ENCODE assay signal across 8 cellular contexts in genomic region chr2:101252408-101253012, GRCh38. TPM values are rescaled to one million over a fixed set of nuclear protein-coding genes. Genes with fewer than 3 reads are reported as not detected.
DNase-seq lines count a peak whose midpoint lies in the region; ATAC-seq and TF ChIP-seq lines count a peak whose summit lies in the region.

TSS of gene CNOT11 (plus strand) at chr2:101252886. CDS start at chr2:101252965, 79 bp downstream.

- 0 out of 2 replicates have a peak, but pooled peaks have one; percentile 10 for TF ChIP-seq EP300 in Ishikawa (IDR thresholded peaks at IDR 0.05; ENCODE audit: borderline replicate concordance)

- peak within 1 kb of the TSS; percentile 98 for H3K9ac ChIP-seq in PC-3 (ENCODE audit: low read length)
- H3K9ac ChIP-seq in mucosa of stomach (ENCODE audit: low read length), result peak within 1 kb of the TSS; percentile 96

- H3K27me3 ChIP-seq in PC-3 (ENCODE audit: low read length) (no peaks in the 10 kb centered on the region), mucosa of stomach (ENCODE audit: control insufficient read depth, insufficient read depth, low read length) (no peaks in the 10 kb centered on the region)

- peaks cover 14% of the 10 kb centered on the region for H4K20me1 ChIP-seq in PC-3 (ENCODE audit: low read length)

- intact Hi-C loops in PC-3 (cut with micrococcal nuclease), result no loop called here

- TF ChIP-seq RAD21 in Ishikawa (IDR thresholded peaks at IDR 0.05; ENCODE audit: low read depth), result no peak

- ATAC-seq in GM21576 (IDR thresholded peaks at IDR 0.05; ENCODE audit: unreplicated experiment), result peak; percentile 86
- peak; percentile 85 for ATAC-seq in PC-3

- CTCF ChIA-PET in PC-3 (lab: Charles Lee), result interaction anchor here (0.5 to 1.5 kb wide), 5 partner anchors 12 to 1769 kb away, joined by 3 to 5 read pairs (median 3); no protein-coding TSS in a partner anchor

- peak; percentile 81 for TF ChIP-seq POLR2A in erythroblast (IDR thresholded peaks at IDR 0.05; ENCODE audit: low read length)

- DNase-seq in DMS114 treated with DMSO at 0.1 percent for 48 hours (lab: John Stamatoyannopoulos, UW; ENCODE audit: unreplicated experiment) (peak; percentile 95), PC-3 (peak; percentile 99), activated T-cell treated with anti-CD3 and anti-CD28 coated beads for 48 hours (ENCODE audit: low read depth) (peak; percentile 98), erythroblast (lab: John Stamatoyannopoulos, UW) (peak; percentile 98 to 99)
- DNase-seq in stimulated activated CD8-positive, alpha-beta memory T cell treated with anti-CD3 and anti-CD28 coated beads, Interleukin-7, amount 100 ng/mL, for 1 hour (ENCODE audit: low read depth in 2 of 2), result peak; percentile 98

- POLR2A ChIA-PET in PC-3 (lab: Charles Lee; ENCODE audit: unreplicated experiment), result interaction anchor here (1.2 kb wide), 1 partner anchor 1084 kb away, joined by 3 read pairs; no protein-coding TSS in a partner anchor

- H3K4me2 ChIP-seq in PC-3 (ENCODE audit: low read length), result peak within 1 kb of the TSS; percentile 99

- no TSS peak for BruUV-seq in PC-3 (replicated peaks; lab: Mats Ljungman, UMichigan)

- H3K4me1 ChIP-seq in PC-3 (ENCODE audit: insufficient read depth, low read length), result peaks cover 30% of the 10 kb centered on the region
- H3K4me1 ChIP-seq in mucosa of stomach (ENCODE audit: control insufficient read depth, insufficient read depth, low read length), result peaks cover 19% of the 10 kb centered on the region

- H3K9me3 ChIP-seq in PC-3 (ENCODE audit: low read length) (no peaks in the 10 kb centered on the region), mucosa of stomach (ENCODE audit: control insufficient read depth, low read length) (no peaks in the 10 kb centered on the region)

- H3K4me3 ChIP-seq in PC-3 (ENCODE audit: low read length) (peak within 1 kb of the TSS; percentile 95), mucosa of stomach (ENCODE audit: low read length) (peak within 1 kb of the TSS; percentile 51)

- H3K27ac ChIP-seq in PC-3 (ENCODE audit: low read length), result peak within 1 kb of the TSS; percentile 67

- H3K79me2 ChIP-seq in PC-3 (ENCODE audit: low read length), result peaks cover 46% of the 10 kb centered on the region

- no peaks in the 10 kb centered on the region for H3K36me3 ChIP-seq in PC-3 (ENCODE audit: low read depth, low read length)
- H3K36me3 ChIP-seq in mucosa of stomach (ENCODE audit: control insufficient read depth, insufficient read depth, low read length), result no peaks in the 10 kb centered on the region

- TF ChIP-seq CTCF in PC-3 (conservative IDR thresholded peaks at IDR 0.05; ENCODE audit: low read depth, low read length), result no peak

- H3F3A ChIP-seq in PC-3 (ENCODE audit: low read length, unreplicated experiment), result no peaks in the 10 kb centered on the region

- peak within 1 kb of the TSS; percentile 96 for H2AFZ ChIP-seq in PC-3 (ENCODE audit: low read length)

- H3K9me2 ChIP-seq in PC-3 (replicated peaks; ENCODE audit: low read length), result no peaks in the 10 kb centered on the region

TF ChIP-seq in Ishikawa, 13 proteins besides CTCF, POLR2A, EP300 and RAD21:
- no peak for TF ChIP-seq ZBTB7A (IDR thresholded peaks at IDR 0.05; ENCODE audit: low read depth)
- no peak; the same call in 1 of the 2 replicates for TF ChIP-seq NFIC (IDR thresholded peaks at IDR 0.05)
- TF ChIP-seq TEAD4 (IDR thresholded peaks at IDR 0.05), result 0 out of 2 replicates have a peak, but pooled peaks have one; percentile 5
- no peak for TF ChIP-seq FOXM1 (IDR thresholded peaks at IDR 0.05; ENCODE audit: borderline replicate concordance, low read depth)
- TF ChIP-seq MAX (IDR thresholded peaks at IDR 0.05), result peak; percentile 61
- TF ChIP-seq TAF1 (IDR thresholded peaks at IDR 0.05; ENCODE audit: low read depth), result peak; percentile 90
- peak; percentile 29; the same call in 1 of the 2 replicates for TF ChIP-seq USF1 (IDR thresholded peaks at IDR 0.05)
- no peak; the same call in 1 of the 2 replicates for TF ChIP-seq EGR1 (IDR thresholded peaks at IDR 0.05)
- TF ChIP-seq CREB1 (IDR thresholded peaks at IDR 0.05; ENCODE audit: low read depth), result peak; percentile 68
- no peak for TF ChIP-seq CEBPB (IDR thresholded peaks at IDR 0.05)
- peak; percentile 12; the same call in 1 of the 2 replicates for TF ChIP-seq TCF12 (IDR thresholded peaks at IDR 0.05; ENCODE audit: low read depth)
- TF ChIP-seq YY1 (IDR thresholded peaks at IDR 0.05; ENCODE audit: low read depth), result no peak
- TF ChIP-seq REST (IDR thresholded peaks at IDR 0.05; ENCODE audit: low read depth), result 0 out of 2 replicates have a peak, but pooled peaks have one; percentile 38

RNA-seq across cellular contexts. Expression of gene CNOT11, which starts in this region (rescaled TPM):
- total RNA-seq in PC-3 (2014; rRNA removed), result 44.9 and 48.5 TPM in 2 replicates

Comparison
In these comparisons a context has a peak if more than half of its experiments do, and no peak if none do; other contexts are left out.
1. Peak in every context shown above with its lines: DNase-seq, ATAC-seq, H3K4me3 ChIP-seq and H3K27ac ChIP-seq.